In genomic region chr7:127390186-127390816, GRCh38 we compare ENCODE assay signal across 10 cellular contexts. TPM values are rescaled to one million over a fixed set of nuclear protein-coding genes. Genes with fewer than 3 reads are reported as not detected.
DNase-seq lines count a peak whose midpoint lies in the region; ATAC-seq and TF ChIP-seq lines count a peak whose summit lies in the region.
"Had no signal": no experiment of that assay in that cellular context is flagged by ENCODE, and none has a peak within 500 bp of the region (broad histone marks: within the 10 kb centered on the region; RNA-seq: fewer than 3 reads in every experiment).

No MANE protein-coding gene starts in this region.

- H3K9me3 Mint-ChIP-seq in T-helper 1 cell treated with Interleukin-12 subunit alpha and Interleukin-12 subunit beta and Interleukin-4 antibody, amounts not matched to agents 30 μg/mL and 1 μg/mL, for 36 hours = no peaks in the 10 kb centered on the region
- H3K9me3 Mint-ChIP-seq in activated naive CD8-positive, alpha-beta T cell treated with anti-CD3 and anti-CD28 coated beads for 36 hours = peaks cover 3% of the 10 kb centered on the region
- H3K9me3 Mint-ChIP-seq in nephron progenitor cell = no peaks in the 10 kb centered on the region

- peaks cover 30% of the 10 kb centered on the region; the same call in 1 of the 2 replicates for H3K36me3 ChIP-seq in Karpas-422 (ENCODE audit: insufficient read depth, low read length)

- H3K4me1 ChIP-seq in Karpas-422 (ENCODE audit: low read length) = peaks cover 59% of the 10 kb centered on the region

- H3K4me3 Mint-ChIP-seq in T-helper 1 cell treated with Interleukin-12 subunit alpha and Interleukin-12 subunit beta and Interleukin-4 antibody, amounts not matched to agents 30 μg/mL and 1 μg/mL, for 36 hours = peak overlapping the region; percentile 15
- H3K4me3 Mint-ChIP-seq in activated naive CD8-positive, alpha-beta T cell treated with anti-CD3 and anti-CD28 coated beads for 36 hours = peak overlapping the region; percentile 99
- peak overlapping the region; percentile 96 for H3K4me3 Mint-ChIP-seq in nephron progenitor cell

- peaks cover 42% of the 10 kb centered on the region for H3K36me3 Mint-ChIP-seq in T-helper 1 cell treated with Interleukin-12 subunit alpha and Interleukin-12 subunit beta and Interleukin-4 antibody, amounts not matched to agents 30 μg/mL and 1 μg/mL, for 36 hours (ENCODE audit: low read depth)
- peaks cover 45% of the 10 kb centered on the region for H3K36me3 Mint-ChIP-seq in activated naive CD8-positive, alpha-beta T cell treated with anti-CD3 and anti-CD28 coated beads for 36 hours
- peaks cover 32% of the 10 kb centered on the region for H3K36me3 Mint-ChIP-seq in nephron progenitor cell (ENCODE audit: low read depth)

- peaks cover 3% of the 10 kb centered on the region for H3K27me3 Mint-ChIP-seq in T-helper 1 cell treated with Interleukin-12 subunit alpha and Interleukin-12 subunit beta and Interleukin-4 antibody, amounts not matched to agents 30 μg/mL and 1 μg/mL, for 36 hours (ENCODE audit: low read depth)
- no peaks in the 10 kb centered on the region for H3K27me3 Mint-ChIP-seq in activated naive CD8-positive, alpha-beta T cell treated with anti-CD3 and anti-CD28 coated beads for 36 hours
- H3K27me3 Mint-ChIP-seq in nephron progenitor cell (ENCODE audit: low read depth, poor library complexity) = peaks cover 18% of the 10 kb centered on the region

- no peak overlapping the region for H3K27ac Mint-ChIP-seq in T-helper 1 cell treated with Interleukin-12 subunit alpha and Interleukin-12 subunit beta and Interleukin-4 antibody, amounts not matched to agents 30 μg/mL and 1 μg/mL, for 36 hours
- H3K27ac Mint-ChIP-seq in activated naive CD8-positive, alpha-beta T cell treated with anti-CD3 and anti-CD28 coated beads for 36 hours = no peak overlapping the region
- no peak overlapping the region for H3K27ac Mint-ChIP-seq in nephron progenitor cell

- H3K9me2 ChIP-seq in Karpas-422 (replicated peaks; ENCODE audit: insufficient read depth, low read length) = no peaks in the 10 kb centered on the region

- peak overlapping the region; percentile 97 for H3K4me3 ChIP-seq in Karpas-422 (ENCODE audit: low read length)

- DNase-seq in T-helper 1 cell = no peak
- DNase-seq in Karpas-422 = no peak
- DNase-seq in activated naive CD8-positive, alpha-beta T cell treated with anti-CD3 and anti-CD28 coated beads for 36 hours = no peak
- no peak for DNase-seq in nephron progenitor cell
- DNase-seq in A172 (ENCODE audit: low spot score) = no peak
- no peak for DNase-seq in kidney tubule cell (ENCODE audit: low spot score)
- DNase-seq: hypothalamus, NCI-H2029 treated with DMSO at 0.1 percent for 48 hours had no signal

- no peak overlapping the region for H3K27ac ChIP-seq in Karpas-422 (ENCODE audit: low read length)

- H3K79me2 ChIP-seq in Karpas-422 (ENCODE audit: low read length) = peaks cover 70% of the 10 kb centered on the region

- H3K27me3 ChIP-seq in Karpas-422 (ENCODE audit: low read length) = no peaks in the 10 kb centered on the region

- H3K9me3 ChIP-seq in Karpas-422 (ENCODE audit: low read length) = no peaks in the 10 kb centered on the region

- H4K20me1 ChIP-seq in Karpas-422 (ENCODE audit: insufficient read depth, low read depth, low read length) = no peaks in the 10 kb centered on the region; the same call in 1 of the 2 replicates

- no peak overlapping the region for H2AFZ ChIP-seq in Karpas-422 (ENCODE audit: low read length)

- no peak overlapping the region for H3K9ac ChIP-seq in Karpas-422 (ENCODE audit: low read length)

- TF ChIP-seq CTCF in nephron progenitor cell (IDR thresholded peaks at IDR 0.05) = no peak

- no peak for ATAC-seq in GM18873 (IDR thresholded peaks at IDR 0.05; ENCODE audit: low FRiP score, unreplicated experiment)

- peak overlapping the region; percentile 90 for H3K4me2 ChIP-seq in Karpas-422 (ENCODE audit: low read depth, low read length, poor library complexity, severe bottlenecking)

- H3K4me1 Mint-ChIP-seq in T-helper 1 cell treated with Interleukin-12 subunit alpha and Interleukin-12 subunit beta and Interleukin-4 antibody, amounts not matched to agents 30 μg/mL and 1 μg/mL, for 36 hours (ENCODE audit: low read depth) = peaks cover 49% of the 10 kb centered on the region
- peaks cover 55% of the 10 kb centered on the region for H3K4me1 Mint-ChIP-seq in activated naive CD8-positive, alpha-beta T cell treated with anti-CD3 and anti-CD28 coated beads for 36 hours
- peaks cover 32% of the 10 kb centered on the region for H3K4me1 Mint-ChIP-seq in nephron progenitor cell

RNA-seq across cellular contexts. Expression of gene ZNF800, which starts 2.2 kb away (rescaled TPM):
- total RNA-seq in Karpas-422 (2014; rRNA removed; shearing (Covaris generic); ENCODE audit: low replicate concordance) = 21.5 and 48.8 TPM in 2 replicates
- total RNA-seq in activated naive CD8-positive, alpha-beta T cell treated with anti-CD3 and anti-CD28 coated beads for 36 hours = 10 to 100 TPM; 32.1 to 34.2 TPM
- 9.5 and 13.2 TPM in 2 replicates for total RNA-seq in A172 (2014; rRNA removed; shearing (Covaris generic))

Comparison
In these comparisons a context has a peak if more than half of its experiments do, and no peak if none do; other contexts are left out.
1. H3K4me3 Mint-ChIP-seq: peak in every context shown above with its lines; median percentile 99 in activated naive CD8-positive, alpha-beta T cell treated with anti-CD3 and anti-CD28 coated beads for 36 hours; 96 in nephron progenitor cell; 15 in T-helper 1 cell treated with Interleukin-12 subunit alpha and Interleukin-12 subunit beta and Interleukin-4 antibody, amounts not matched to agents 30 μg/mL and 1 μg/mL, for 36 hours.